Comparison of ENCODE assay signal across 17 cellular contexts in genomic region chrX:71107245-71107644, GRCh38. TPM values are rescaled to one million over a fixed set of nuclear protein-coding genes. Genes with fewer than 3 reads are reported as not detected.
DNase-seq lines count a peak whose midpoint lies in the region; ATAC-seq and TF ChIP-seq lines count a peak whose summit lies in the region.
"Had no signal": no experiment of that assay in that cellular context is flagged by ENCODE, and none has a peak within 500 bp of the region (broad histone marks: within the 10 kb centered on the region; RNA-seq: fewer than 3 reads in every experiment).

No MANE protein-coding gene starts in this region.

- ATAC-seq in activated CD4-positive, alpha-beta T cell treated with anti-CD3 and anti-CD28 coated beads for 36 hours = no peak
- ATAC-seq in DND-41 (ENCODE audit: insufficient read depth, low read depth) (no peak), GM21515 (IDR thresholded peaks at IDR 0.05; ENCODE audit: unreplicated experiment) (no peak)
- ATAC-seq in activated T-helper 17 cell treated with anti-CD3 and anti-CD28 coated beads, Interleukin-2, amount 50 U/mL, for 72 hours (replicated peaks) = no peak
- ATAC-seq in naive thymus-derived CD8-positive, alpha-beta T cell = no peak
- ATAC-seq: gastroesophageal sphincter had no signal

- no peaks in the 10 kb centered on the region for H3K27me3 ChIP-seq in DND-41 (ENCODE audit: insufficient read depth, low read length, poor library complexity)
- H3K27me3 ChIP-seq: gastroesophageal sphincter, right atrium auricular region had no signal

- H3K9me3 ChIP-seq in DND-41 (ENCODE audit: insufficient read depth, low read length, severe bottlenecking) = no peaks in the 10 kb centered on the region
- H3K9me3 ChIP-seq: breast epithelium, gastroesophageal sphincter, right atrium auricular region had no signal

- no peaks in the 10 kb centered on the region for H3K27me3 Mint-ChIP-seq in activated CD4-positive, alpha-beta T cell treated with anti-CD3 and anti-CD28 coated beads for 36 hours
- no peaks in the 10 kb centered on the region for H3K27me3 Mint-ChIP-seq in activated T-helper 17 cell treated with anti-CD3 and anti-CD28 coated beads, Interleukin-2, amount 50 U/mL, for 72 hours
- H3K27me3 Mint-ChIP-seq in naive thymus-derived CD8-positive, alpha-beta T cell = peaks cover 0 to 2% (median 0%) of the 10 kb centered on the region in 5 donors
- H3K27me3 Mint-ChIP-seq: type B pancreatic cell had no signal

- POLR2A ChIA-PET in activated CD4-positive, alpha-beta T cell treated with anti-CD3 and anti-CD28 coated beads for 36 hours (lab: Charles Lee) = no interaction called here
- POLR2A ChIA-PET in naive thymus-derived CD8-positive, alpha-beta T cell (lab: Charles Lee) = interaction anchor here (10.6 kb wide), 1 partner anchor 11 kb away, joined by 134 read pairs; the partner anchor contains the start of gene MED12

- H3K27ac ChIP-seq in DND-41 (ENCODE audit: low read length) = peak overlapping the region; percentile 100
- H3K27ac ChIP-seq: breast epithelium, C4-2B, gastroesophageal sphincter, right atrium auricular region had no signal

- H3K36me3 Mint-ChIP-seq in activated CD4-positive, alpha-beta T cell treated with anti-CD3 and anti-CD28 coated beads for 36 hours (ENCODE audit: low read depth) = peaks cover 70% of the 10 kb centered on the region
- peaks cover 80% of the 10 kb centered on the region for H3K36me3 Mint-ChIP-seq in activated T-helper 17 cell treated with anti-CD3 and anti-CD28 coated beads, Interleukin-2, amount 50 U/mL, for 72 hours (ENCODE audit: low read depth)
- peaks cover 16 to 54% (median 33%) of the 10 kb centered on the region in 3 donors for H3K36me3 Mint-ChIP-seq in naive thymus-derived CD8-positive, alpha-beta T cell
- H3K36me3 Mint-ChIP-seq: type B pancreatic cell had no signal

- peaks cover 87% of the 10 kb centered on the region for H3K4me1 ChIP-seq in DND-41 (ENCODE audit: insufficient read depth, low read length)
- H3K4me1 ChIP-seq: breast epithelium, gastroesophageal sphincter, right atrium auricular region had no signal

- no peak overlapping the region for H2AFZ ChIP-seq in DND-41 (ENCODE audit: low read depth, low read length)

- H3K9me3 Mint-ChIP-seq in activated CD4-positive, alpha-beta T cell treated with anti-CD3 and anti-CD28 coated beads for 36 hours (ENCODE audit: low read depth) = no peaks in the 10 kb centered on the region
- no peaks in the 10 kb centered on the region for H3K9me3 Mint-ChIP-seq in activated T-helper 17 cell treated with anti-CD3 and anti-CD28 coated beads, Interleukin-2, amount 50 U/mL, for 72 hours
- no peaks in the 10 kb centered on the region for H3K9me3 Mint-ChIP-seq in naive thymus-derived CD8-positive, alpha-beta T cell

- H3K9ac ChIP-seq in DND-41 (ENCODE audit: low read depth, low read length) = peak overlapping the region; percentile 91

- H3K4me3 Mint-ChIP-seq in activated CD4-positive, alpha-beta T cell treated with anti-CD3 and anti-CD28 coated beads for 36 hours = peak overlapping the region; percentile 99
- peak overlapping the region; percentile 99 for H3K4me3 Mint-ChIP-seq in activated T-helper 17 cell treated with anti-CD3 and anti-CD28 coated beads, Interleukin-2, amount 50 U/mL, for 72 hours
- peak overlapping the region; percentile 83 to 98 (median 96) for H3K4me3 Mint-ChIP-seq in naive thymus-derived CD8-positive, alpha-beta T cell

- H3K27ac Mint-ChIP-seq in activated CD4-positive, alpha-beta T cell treated with anti-CD3 and anti-CD28 coated beads for 36 hours = peak overlapping the region; percentile 99
- peak overlapping the region; percentile 96 for H3K27ac Mint-ChIP-seq in activated T-helper 17 cell treated with anti-CD3 and anti-CD28 coated beads, Interleukin-2, amount 50 U/mL, for 72 hours
- H3K27ac Mint-ChIP-seq in naive thymus-derived CD8-positive, alpha-beta T cell = peak overlapping the region; percentile 92 to 100 (median 98)
- H3K27ac Mint-ChIP-seq: type B pancreatic cell had no signal

- no peaks in the 10 kb centered on the region for H4K20me1 ChIP-seq in DND-41 (ENCODE audit: insufficient read depth, low read length)

- peaks cover 76% of the 10 kb centered on the region for H3K79me2 ChIP-seq in DND-41 (ENCODE audit: insufficient read depth, low read length)

- TF ChIP-seq CTCF in DND-41 (IDR thresholded peaks at IDR 0.05; ENCODE audit: borderline replicate concordance, extremely low read depth, low read length, poor library complexity, severe bottlenecking) = no peak

- peak overlapping the region; percentile 83 for H3K4me2 ChIP-seq in DND-41 (ENCODE audit: insufficient read depth, low read length)

- H3K4me3 ChIP-seq in DND-41 (ENCODE audit: low read depth in 1 of 2, low read length in 2 of 2) = peak overlapping the region in 1 of 2 experiments; percentile 93; a peak in 2 of 4 replicates
- H3K4me3 ChIP-seq: breast epithelium, gastroesophageal sphincter, right atrium auricular region had no signal

- H3K4me1 Mint-ChIP-seq in activated CD4-positive, alpha-beta T cell treated with anti-CD3 and anti-CD28 coated beads for 36 hours = peaks cover 60% of the 10 kb centered on the region
- peaks cover 20% of the 10 kb centered on the region for H3K4me1 Mint-ChIP-seq in activated T-helper 17 cell treated with anti-CD3 and anti-CD28 coated beads, Interleukin-2, amount 50 U/mL, for 72 hours
- peaks cover 34 to 83% (median 68%) of the 10 kb centered on the region in 4 donors for H3K4me1 Mint-ChIP-seq in naive thymus-derived CD8-positive, alpha-beta T cell

- peaks cover 35% of the 10 kb centered on the region for H3K36me3 ChIP-seq in DND-41 (ENCODE audit: insufficient read depth, low read length)
- H3K36me3 ChIP-seq: breast epithelium, gastroesophageal sphincter, right atrium auricular region had no signal

- DNase-seq in activated CD4-positive, alpha-beta T cell treated with anti-CD3 and anti-CD28 coated beads for 36 hours = no peak
- no peak for DNase-seq in activated CD4-positive, alpha-beta T cell treated with anti-CD3 and anti-CD28 coated beads, Interleukin-2, amount 50 U/mL, for 1 hour
- DNase-seq in DND-41 (no peak), NCI-H748 (lab: John Stamatoyannopoulos, UW; ENCODE audit: unreplicated experiment) (no peak), midbrain (lab: John Stamatoyannopoulos, UW) (no peak)
- no peak for DNase-seq in naive thymus-derived CD8-positive, alpha-beta T cell
- DNase-seq: NCI-H146 had no signal

- CTCF ChIA-PET in activated CD4-positive, alpha-beta T cell treated with anti-CD3 and anti-CD28 coated beads for 36 hours (lab: Charles Lee) = no interaction called here

- intact Hi-C loops in activated CD4-positive, alpha-beta T cell treated with anti-CD3 and anti-CD28 coated beads for 36 hours (cut with DNase I, micrococcal nuclease) = no loop called here

RNA-seq across cellular contexts. Expression of gene CXorf65, which starts 0.7 kb away (rescaled TPM):
- total RNA-seq in activated CD4-positive, alpha-beta T cell treated with anti-CD3 and anti-CD28 coated beads for 36 hours = 10 to 100 TPM; 15.7 to 31.2 TPM
- 10 to 100 TPM; 15.1 to 36.4 TPM for total RNA-seq in activated T-helper 17 cell treated with anti-CD3 and anti-CD28 coated beads, Interleukin-2, amount 50 U/mL, for 72 hours
- total RNA-seq in naive thymus-derived CD8-positive, alpha-beta T cell = 10 to 100 TPM; 39.6 to 40.4 TPM
- 1 to 10 TPM in 1 of 3 donors, not detected in 2; 4.4 TPM for polyA plus RNA-seq in naive thymus-derived CD8-positive, alpha-beta T cell
- total RNA-seq: A172, breast epithelium, dermis microvascular lymphatic vessel endothelial cell, gastroesophageal sphincter, osteoblast, right atrium auricular region had no signal

RNA-seq across cellular contexts. Expression of gene IL2RG, which starts 4.1 kb away (rescaled TPM):
- total RNA-seq in activated CD4-positive, alpha-beta T cell treated with anti-CD3 and anti-CD28 coated beads for 36 hours = 100 to 1,000 TPM; 278 to 342 TPM
- total RNA-seq in activated T-helper 17 cell treated with anti-CD3 and anti-CD28 coated beads, Interleukin-2, amount 50 U/mL, for 72 hours = 100 to 1,000 TPM; 317 to 698 TPM
- 100 to 1,000 TPM; 286 to 301 TPM for total RNA-seq in naive thymus-derived CD8-positive, alpha-beta T cell
- 100 to 1,000 TPM; 920 to 951 (median 948) TPM for polyA plus RNA-seq in naive thymus-derived CD8-positive, alpha-beta T cell
- total RNA-seq: osteoblast had no signal

RNA-seq across cellular contexts. Expression of gene MED12, which starts 11.2 kb away (rescaled TPM):
- 10 to 100 TPM; 46.2 to 56.4 TPM for total RNA-seq in activated CD4-positive, alpha-beta T cell treated with anti-CD3 and anti-CD28 coated beads for 36 hours
- 100 to 1,000 TPM in 1 of 2 donors, 10 to 100 TPM in 1; 46.2 to 144 TPM for total RNA-seq in activated T-helper 17 cell treated with anti-CD3 and anti-CD28 coated beads, Interleukin-2, amount 50 U/mL, for 72 hours
- 10 to 100 TPM; 79.0 to 80.0 TPM for total RNA-seq in naive thymus-derived CD8-positive, alpha-beta T cell
- 10 to 100 TPM in 2 of 3 donors, 1 to 10 TPM in 1; 6.6 to 17.0 (median 10.2) TPM for polyA plus RNA-seq in naive thymus-derived CD8-positive, alpha-beta T cell

RNA-seq across cellular contexts. Expression of gene FOXO4, which starts 11.6 kb away (rescaled TPM):
- total RNA-seq in activated CD4-positive, alpha-beta T cell treated with anti-CD3 and anti-CD28 coated beads for 36 hours = 10 to 100 TPM in 1 of 2 experiments, 1 to 10 TPM in 1; 9.5 to 10.8 TPM
- 10 to 100 TPM; 11.2 to 39.0 TPM for total RNA-seq in activated T-helper 17 cell treated with anti-CD3 and anti-CD28 coated beads, Interleukin-2, amount 50 U/mL, for 72 hours
- total RNA-seq in naive thymus-derived CD8-positive, alpha-beta T cell = 10 to 100 TPM; 26.6 to 33.7 TPM
- 1 to 10 TPM; 1.3 to 2.1 (median 1.7) TPM for polyA plus RNA-seq in naive thymus-derived CD8-positive, alpha-beta T cell

RNA-seq across cellular contexts. Expression of gene NLGN3, which starts 37.4 kb away (rescaled TPM):
- under 1 TPM; 0.77 to 0.78 TPM for total RNA-seq in activated CD4-positive, alpha-beta T cell treated with anti-CD3 and anti-CD28 coated beads for 36 hours
- total RNA-seq in activated T-helper 17 cell treated with anti-CD3 and anti-CD28 coated beads, Interleukin-2, amount 50 U/mL, for 72 hours = 1 to 10 TPM; 1.6 to 6.4 TPM
- total RNA-seq in naive thymus-derived CD8-positive, alpha-beta T cell = 1 to 10 TPM; 2.7 to 3.1 TPM
- under 1 TPM; 0.06 to 0.25 (median 0.14) TPM for polyA plus RNA-seq in naive thymus-derived CD8-positive, alpha-beta T cell
